8 cellular contexts compared by ENCODE assay signal in the genomic region with DNA sequence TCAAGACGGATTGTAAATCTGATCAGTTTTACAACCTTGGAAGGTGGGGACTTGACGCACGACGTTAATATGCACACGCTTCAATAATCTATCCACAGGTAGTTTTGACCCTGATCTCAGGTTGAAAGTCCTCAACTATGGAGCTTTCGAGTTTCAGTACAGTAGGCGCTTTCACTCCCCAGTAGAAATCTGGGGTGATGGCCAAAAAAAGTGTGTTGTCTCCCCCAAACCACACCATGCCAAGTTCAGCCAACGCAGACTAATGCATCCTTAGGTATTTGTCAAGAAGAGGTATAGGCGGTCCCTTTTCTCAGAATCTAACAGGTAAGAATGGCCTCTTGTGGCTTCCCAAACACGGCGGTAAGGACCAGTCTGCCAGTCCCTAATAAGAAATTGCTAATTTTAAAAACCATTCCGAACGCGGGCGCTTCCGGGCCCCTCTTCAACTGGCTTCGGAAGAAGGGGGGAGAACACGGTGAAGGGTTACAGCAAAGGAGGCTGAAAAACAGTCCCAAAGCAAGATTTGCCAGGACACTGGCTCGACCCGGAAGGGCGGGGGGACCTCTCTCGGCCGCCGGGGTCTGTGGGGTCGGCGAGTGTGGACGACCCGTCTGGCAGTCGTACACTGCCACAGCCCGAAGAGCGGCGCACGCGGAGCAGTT. TPM values are rescaled to one million over a fixed set of nuclear protein-coding genes. Genes with fewer than 3 reads are reported as not detected.
DNase-seq lines count a peak whose midpoint lies in the region; ATAC-seq lines count a peak whose summit lies in the region.

No MANE protein-coding gene starts in this region.

- H2BK12ac ChIP-seq in neuronal stem cell (ENCODE audit: low read length): no peak overlapping the region

- H3K27ac ChIP-seq in CD8-positive, alpha-beta memory T cell (ENCODE audit: low read depth, low read length): peak overlapping the region; percentile 95
- peak overlapping the region; percentile 39 to 98 for H3K27ac ChIP-seq in esophagus (ENCODE audit: low read depth in 2 of 2, low read length in 1 of 2)
- no peak overlapping the region for H3K27ac ChIP-seq in neuronal stem cell (replicated peaks; ENCODE audit: low read length)

- no peaks in the 10 kb centered on the region for H3K36me3 ChIP-seq in CD8-positive, alpha-beta memory T cell (ENCODE audit: insufficient read depth, low read length)
- H3K36me3 ChIP-seq in esophagus (ENCODE audit: control insufficient read depth in 2 of 2, insufficient read depth in 2 of 2, low read length in 1 of 2) (no peaks in the 10 kb centered on the region), neuronal stem cell (replicated peaks in 1 of 2; ENCODE audit: control insufficient read depth in 2 of 2, insufficient read depth in 2 of 2, low read length in 2 of 2) (peaks cover 0 to 9% of the 10 kb centered on the region in 2 donors)

- peak overlapping the region; percentile 95 for H3K9ac ChIP-seq in neuronal stem cell (ENCODE audit: low read depth, low read length, poor library complexity)

- no peak overlapping the region for H4K8ac ChIP-seq in neuronal stem cell (ENCODE audit: low read depth, low read length)

- POLR2A ChIA-PET in CD8-positive, alpha-beta memory T cell (lab: Charles Lee): interaction anchor here (0.6 to 1.0 kb wide), 2 partner anchors 81 to 114 kb away, joined by 4 to 6 read pairs; no protein-coding TSS in a partner anchor

- DNase-seq in CD8-positive, alpha-beta memory T cell: peak in 2 of 5 donors; percentile 1 to 52
- DNase-seq in SK-N-DZ (ENCODE audit: low spot score) (peak; percentile 10), neuronal stem cell (ENCODE audit: low spot score) (no peak), NK-92 (lab: John Stamatoyannopoulos, UW; ENCODE audit: unreplicated experiment) (no peak)

- H4K91ac ChIP-seq in neuronal stem cell (ENCODE audit: low read depth, low read length, poor library complexity): no peak overlapping the region

- H3K4me1 ChIP-seq in CD8-positive, alpha-beta memory T cell (ENCODE audit: insufficient read depth, low read length): peaks cover 32% of the 10 kb centered on the region
- H3K4me1 ChIP-seq in esophagus (ENCODE audit: control insufficient read depth in 2 of 2, insufficient read depth in 2 of 2, low read length in 1 of 2): peaks cover 0 to 2% of the 10 kb centered on the region in 2 donors
- peaks cover 2 to 3% of the 10 kb centered on the region in 2 donors for H3K4me1 ChIP-seq in neuronal stem cell (ENCODE audit: control insufficient read depth in 2 of 2, insufficient read depth in 1 of 2, low read depth in 1 of 2, low read length in 2 of 2)

- H3K36me3 Mint-ChIP-seq in CD8-positive, alpha-beta memory T cell: peaks cover 0 to 29% (median 6%) of the 10 kb centered on the region in 3 donors

- H3K4me2 ChIP-seq in neuronal stem cell (ENCODE audit: insufficient read depth, low read length, poor library complexity, severe bottlenecking): peak overlapping the region; percentile 71

- no peak overlapping the region for H2AK5ac ChIP-seq in neuronal stem cell (ENCODE audit: low read depth, low read length)

- peak overlapping the region; percentile 99 for H2AFZ ChIP-seq in neuronal stem cell (ENCODE audit: low read length)

- peak overlapping the region; percentile 98 for H3K23ac ChIP-seq in neuronal stem cell (ENCODE audit: low read depth, low read length, poor library complexity)

- H3K4me1 Mint-ChIP-seq in CD8-positive, alpha-beta memory T cell: peaks cover 45 to 74% (median 58%) of the 10 kb centered on the region in 3 donors

- H3K27ac Mint-ChIP-seq in CD8-positive, alpha-beta memory T cell: peak overlapping the region; percentile 19 to 98 (median 83)

- H3K18ac ChIP-seq in neuronal stem cell (ENCODE audit: low read length): peak overlapping the region; percentile 52

- H3K79me1 ChIP-seq in neuronal stem cell (ENCODE audit: low read depth, low read length): peaks cover 2% of the 10 kb centered on the region

- no peak overlapping the region for H3K4ac ChIP-seq in neuronal stem cell (ENCODE audit: low read length)

- H2BK15ac ChIP-seq in neuronal stem cell (ENCODE audit: low read length): no peak overlapping the region

- CTCF ChIA-PET in CD8-positive, alpha-beta memory T cell (lab: Charles Lee): no interaction called here

- H2BK5ac ChIP-seq in neuronal stem cell (ENCODE audit: low read length): no peak overlapping the region

- no peaks in the 10 kb centered on the region for H3K27me3 ChIP-seq in CD8-positive, alpha-beta memory T cell (ENCODE audit: insufficient read depth, low read length, poor library complexity, severe bottlenecking)
- no peaks in the 10 kb centered on the region for H3K27me3 ChIP-seq in esophagus (ENCODE audit: control insufficient read depth in 1 of 2, insufficient read depth in 2 of 2, low read length in 2 of 2)
- no peaks in the 10 kb centered on the region for H3K27me3 ChIP-seq in neuronal stem cell (ENCODE audit: control insufficient read depth in 3 of 3, insufficient read depth in 3 of 3, low read depth in 1 of 3, low read length in 3 of 3)

- peaks cover 0 to 2% of the 10 kb centered on the region in 2 donors for H3K27me3 Mint-ChIP-seq in CD8-positive, alpha-beta memory T cell

- ATAC-seq in GM21717 (IDR thresholded peaks at IDR 0.05; ENCODE audit: unreplicated experiment) (peak; percentile 0), HG03280 (IDR thresholded peaks at IDR 0.05; ENCODE audit: unreplicated experiment) (no peak), GM18861 (IDR thresholded peaks at IDR 0.05; ENCODE audit: unreplicated experiment) (no peak)

- H3K4me3 Mint-ChIP-seq in CD8-positive, alpha-beta memory T cell: peak overlapping the region; percentile 80 to 98 (median 91)

- no peaks in the 10 kb centered on the region for H3K9me3 ChIP-seq in CD8-positive, alpha-beta memory T cell (ENCODE audit: low read length)
- H3K9me3 ChIP-seq in esophagus (ENCODE audit: control insufficient read depth in 2 of 2, insufficient read depth in 1 of 2, low read depth in 1 of 2, low read length in 1 of 2) (no peaks in the 10 kb centered on the region), neuronal stem cell (replicated peaks in 1 of 2; ENCODE audit: control insufficient read depth in 2 of 2, insufficient read depth in 1 of 2, low read depth in 1 of 2, low read length in 2 of 2) (no peaks in the 10 kb centered on the region)

- 5% methylated on average over 30 to 34 of the region's 34 CpGs for WGBS in esophagus, 2 donors
- WGBS in neuronal stem cell (ENCODE audit: extremely low coverage in 2 of 2, insufficient read length in 2 of 2, insufficient replicate concordance in 1 of 2), 2 donors: no CpG with 5 or more reads among the region's 34 CpGs

- no peaks in the 10 kb centered on the region for H3K9me3 Mint-ChIP-seq in CD8-positive, alpha-beta memory T cell

- H2BK120ac ChIP-seq in neuronal stem cell (ENCODE audit: low read depth, low read length): no peak overlapping the region

- H3K4me3 ChIP-seq in CD8-positive, alpha-beta memory T cell (ENCODE audit: low read length): peak overlapping the region; percentile 95
- H3K4me3 ChIP-seq in esophagus (ENCODE audit: low read depth in 1 of 2, low read length in 2 of 2): peak overlapping the region; percentile 82 to 94
- peak overlapping the region; percentile 89 to 92 for H3K4me3 ChIP-seq in neuronal stem cell (ENCODE audit: low read length in 2 of 2)

- peak overlapping the region; percentile 71 for H3K14ac ChIP-seq in neuronal stem cell (ENCODE audit: low read length)

RNA-seq across cellular contexts. Expression of a gene that starts 0.7 kb away (rescaled TPM):
- 10 to 100 TPM; 38.3 to 38.8 TPM for total RNA-seq in CD8-positive, alpha-beta memory T cell
- polyA plus RNA-seq in CD8-positive, alpha-beta memory T cell: 15.5 TPM
- 16.7 and 17.6 TPM in 2 replicates for polyA plus RNA-seq in SK-N-DZ (2014; cell fraction: cytosol; rRNA removed)
- 3.8 and 11.5 TPM in 2 replicates for polyA plus RNA-seq in SK-N-DZ (2014; cell fraction: nucleus; rRNA removed)
- 1 to 10 TPM; 4.9 to 9.7 TPM for polyA plus RNA-seq in esophagus
- polyA plus RNA-seq in neuronal stem cell (2013, experiment 1 of 2): 7.0 TPM
- 7.2 TPM for polyA plus RNA-seq in neuronal stem cell (2013, experiment 2 of 2)

RNA-seq across cellular contexts. Expression of a gene that starts 0.8 kb away (rescaled TPM):
- 10 to 100 TPM; 44.6 to 52.2 TPM for total RNA-seq in CD8-positive, alpha-beta memory T cell
- polyA plus RNA-seq in CD8-positive, alpha-beta memory T cell: 42.3 TPM
- polyA plus RNA-seq in SK-N-DZ (2014; cell fraction: cytosol; rRNA removed): 32.2 and 48.5 TPM in 2 replicates
- polyA plus RNA-seq in SK-N-DZ (2014; cell fraction: nucleus; rRNA removed): 32.5 and 43.6 TPM in 2 replicates
- polyA plus RNA-seq in esophagus: 1 to 10 TPM; 6.7 to 9.8 TPM
- 42.4 TPM for polyA plus RNA-seq in neuronal stem cell (2013, experiment 1 of 2)
- polyA plus RNA-seq in neuronal stem cell (2013, experiment 2 of 2): 43.5 TPM
